Comparison of ENCODE assay signal across 7 cellular contexts in the genomic region with DNA sequence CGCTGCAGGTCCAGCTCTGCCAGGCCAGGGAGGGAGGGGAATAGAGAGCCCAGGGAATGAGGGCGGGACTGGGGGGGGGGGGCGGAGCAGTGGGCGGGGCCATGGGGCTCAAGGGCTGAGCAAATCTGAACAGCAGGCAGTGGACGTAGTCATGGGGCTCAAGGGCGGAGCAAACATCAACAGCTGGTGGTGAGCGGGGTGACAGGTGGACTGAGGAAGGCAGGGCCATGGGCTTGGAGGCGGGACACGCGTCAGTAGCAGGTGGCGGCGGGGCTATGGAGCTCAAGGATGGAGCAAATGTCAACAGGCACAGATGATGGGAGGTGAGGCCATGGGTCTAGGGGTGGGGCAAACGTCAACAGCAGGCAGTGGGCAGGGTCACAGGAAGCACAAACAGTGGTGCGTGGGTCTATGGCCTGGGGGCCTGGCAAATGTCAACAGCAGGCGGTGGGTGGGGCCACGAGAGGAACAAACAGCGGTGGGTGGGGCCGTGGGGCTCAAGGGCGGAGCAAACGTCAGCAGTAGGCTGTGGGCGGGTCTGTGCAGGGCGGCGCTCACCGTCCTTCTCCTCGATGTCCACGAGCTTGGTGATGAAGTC. TPM values are rescaled to one million over a fixed set of nuclear protein-coding genes. Genes with fewer than 3 reads are reported as not detected.
DNase-seq lines count a peak whose midpoint lies in the region; ATAC-seq and TF ChIP-seq lines count a peak whose summit lies in the region.
"Not testable (repeated sequence)": the region's sequence is repeated elsewhere in the genome, so short reads cannot be mapped to it uniquely, and the experiment has no call there.

No MANE protein-coding gene starts in this region.

- peak; percentile 43 for ATAC-seq in GM18873 (IDR thresholded peaks at IDR 0.05; ENCODE audit: low FRiP score, unreplicated experiment)
- peak; percentile 64 for ATAC-seq in HG03095 (IDR thresholded peaks at IDR 0.05; ENCODE audit: unreplicated experiment)

- BruUV-seq in mammary epithelial cell (replicated peaks; lab: Mats Ljungman, UMichigan), result not testable (repeated sequence)

- 0% methylated on average over 1 of the region's 26 CpGs for WGBS in mammary epithelial cell (ENCODE audit: low coverage, missing lambda C conversion rate)

- intact Hi-C loops in mammary epithelial cell (cut with micrococcal nuclease), result not testable (repeated sequence)

- H3K79me2 ChIP-seq in mammary epithelial cell (ENCODE audit: insufficient read depth, low read length), result not testable (repeated sequence)

- H3K4me1 ChIP-seq in mammary epithelial cell (ENCODE audit: insufficient read depth, low read length), result peaks cover 10% of the 10 kb centered on the region
- not testable (repeated sequence) for H3K4me1 ChIP-seq in skeletal muscle satellite cell (ENCODE audit: control insufficient read depth, insufficient read depth, low read length)

- peak overlapping the region; percentile 18 for H2AFZ ChIP-seq in mammary epithelial cell (ENCODE audit: low read depth, low read length)

- H4K20me1 ChIP-seq in mammary epithelial cell (ENCODE audit: insufficient read depth, low read length), result not testable (repeated sequence)

- not testable (repeated sequence) for H3K9me3 ChIP-seq in mammary epithelial cell (replicated peaks; ENCODE audit: insufficient read depth, low read length); skeletal muscle satellite cell (replicated peaks; ENCODE audit: low read length)

- not testable (repeated sequence) for TF ChIP-seq CTCF in mammary epithelial cell (conservative IDR thresholded peaks at IDR 0.05 in 1 of 2, IDR thresholded peaks at IDR 0.05 in 1 of 2; ENCODE audit: extremely low read depth in 1 of 2, insufficient read depth in 1 of 2, low read depth in 1 of 2, low read length in 2 of 2)

- DNase-seq in NCI-H226 (peak; percentile 87), mammary epithelial cell (peak; percentile 70), iPS-NIHi7 (ENCODE audit: extremely low spot score) (peak; percentile 43)
- DNase-seq in activated CD4-positive, alpha-beta T cell treated with anti-CD3 and anti-CD28 coated beads for 24 hours (ENCODE audit: low read depth in 2 of 2), result peak; percentile 65 to 66

- not testable (repeated sequence) for H3K27me3 ChIP-seq in mammary epithelial cell (ENCODE audit: insufficient read depth, low read length); skeletal muscle satellite cell (ENCODE audit: control insufficient read depth, insufficient read depth, low read length)

- in situ Hi-C loops in mammary epithelial cell (cut with MboI; ENCODE audit: low sequenced_read_pairs in 2 of 2), result not testable (repeated sequence)

- H3K4me2 ChIP-seq in mammary epithelial cell (ENCODE audit: insufficient read depth, low read depth, low read length) (peak overlapping the region; percentile 50), skeletal muscle satellite cell (ENCODE audit: low read length) (peak overlapping the region; percentile 83)

- dilution Hi-C loops in mammary epithelial cell (cut with HindIII; ENCODE audit: low sequenced_read_pairs), result not testable (repeated sequence)

- H3K4me3 ChIP-seq in mammary epithelial cell (replicated peaks in 1 of 3; ENCODE audit: insufficient read depth in 1 of 3, low read depth in 2 of 3, low read length in 3 of 3) (peak overlapping the region in 1 of 3 experiments; percentile 38), skeletal muscle satellite cell (ENCODE audit: low read length) (peak overlapping the region; percentile 56)

- not testable (repeated sequence) for H3K9ac ChIP-seq in mammary epithelial cell (ENCODE audit: insufficient read depth, low read length); skeletal muscle satellite cell (ENCODE audit: low read depth, low read length)

- not testable (repeated sequence) for H3K27ac ChIP-seq in mammary epithelial cell (ENCODE audit: insufficient read depth, low read depth, low read length)

- not testable (repeated sequence) for H3K36me3 ChIP-seq in mammary epithelial cell (ENCODE audit: insufficient read depth, low read length); skeletal muscle satellite cell (ENCODE audit: insufficient read depth, low read length)

- CTCF ChIA-PET in mammary epithelial cell (lab: Charles Lee; ENCODE audit: low non-redundant PET), result not testable (repeated sequence)

RNA-seq across cellular contexts. Expression of gene DBNL, which starts 5.4 kb away (rescaled TPM):
- 10 to 100 TPM; 89.1 to 90.9 TPM for total RNA-seq in mammary epithelial cell
- polyA plus RNA-seq in mammary epithelial cell, result 130 TPM
- polyA minus RNA-seq in mammary epithelial cell, result 96.7 TPM
- 113 and 117 TPM in 2 replicates for total RNA-seq in skeletal muscle satellite cell (2012; rRNA removed)

RNA-seq across cellular contexts. Expression of gene PGAM2, which starts 26.3 kb away (rescaled TPM):
- not detected for total RNA-seq in mammary epithelial cell
- not detected for polyA plus RNA-seq in mammary epithelial cell
- polyA minus RNA-seq in mammary epithelial cell, result not detected
- total RNA-seq in skeletal muscle satellite cell (2012; rRNA removed), result 2.2 TPM in 1 of 2 replicates, not detected in the other

RNA-seq across cellular contexts. Expression of gene SPDYE1, which starts 41.4 kb away (rescaled TPM):
- under 1 TPM in 1 of 2 donors, not detected in 1; under 0.01 TPM for total RNA-seq in mammary epithelial cell
- not detected for polyA plus RNA-seq in mammary epithelial cell
- not detected for polyA minus RNA-seq in mammary epithelial cell
- total RNA-seq in skeletal muscle satellite cell (2012; rRNA removed), result not detected in 2 replicates

RNA-seq across cellular contexts. Expression of gene POLM, which starts 43.3 kb away (rescaled TPM):
- 10 to 100 TPM; 11.8 to 18.7 TPM for total RNA-seq in mammary epithelial cell
- 5.3 TPM for polyA plus RNA-seq in mammary epithelial cell
- 4.8 TPM for polyA minus RNA-seq in mammary epithelial cell
- total RNA-seq in skeletal muscle satellite cell (2012; rRNA removed), result 16.0 and 23.8 TPM in 2 replicates
